8 cellular contexts compared by ENCODE assay signal in the genomic region with DNA sequence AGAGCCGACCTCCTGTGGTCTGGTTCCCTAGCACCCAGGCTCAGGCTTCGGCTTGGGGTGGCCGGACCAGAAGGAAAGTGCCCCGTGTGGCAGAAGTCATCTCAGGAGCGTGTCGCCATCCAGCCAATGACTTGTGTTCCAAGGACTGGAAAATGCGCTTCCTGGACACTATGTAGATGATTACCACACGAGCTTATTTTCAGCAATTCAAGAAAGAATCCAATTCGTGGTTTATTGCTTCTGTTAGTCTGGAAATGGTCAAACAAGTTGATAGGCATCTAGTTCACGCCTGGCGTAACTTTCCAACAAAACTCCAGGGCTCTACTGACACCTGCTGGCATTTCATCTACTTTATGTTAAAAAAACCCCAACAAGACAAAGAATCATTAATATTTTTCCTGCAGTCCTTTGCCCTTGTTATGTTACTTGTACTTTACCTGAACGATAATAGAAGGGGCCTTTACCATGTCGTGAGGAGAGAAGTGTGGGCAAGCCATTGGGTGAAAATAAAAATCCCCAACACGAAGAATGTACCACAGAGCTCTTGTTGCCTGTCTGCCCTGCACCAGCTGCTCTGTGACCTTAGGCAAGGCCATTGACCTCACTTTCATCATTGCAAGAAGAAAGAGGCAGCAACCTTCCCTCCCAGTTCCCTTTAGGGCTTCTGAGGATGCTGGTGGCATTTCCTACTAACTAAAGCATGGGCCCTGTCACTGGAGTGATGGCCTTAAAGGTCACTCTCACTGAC.
DNase-seq lines count a peak whose midpoint lies in the region; ATAC-seq lines count a peak whose summit lies in the region.

No MANE protein-coding gene starts in this region.

- peak overlapping the region; percentile 46 for H3K4me3 ChIP-seq in GM23248
- no peak overlapping the region for H3K4me3 ChIP-seq in mesendoderm (ENCODE audit: low read length)

- H3K9me3 ChIP-seq in GM23248 (ENCODE audit: low read depth): no peaks in the 10 kb centered on the region

- H3K27me3 ChIP-seq in GM23248 (replicated peaks; ENCODE audit: insufficient read depth) (no peaks in the 10 kb centered on the region), mesendoderm (ENCODE audit: insufficient read depth, low read length, poor library complexity) (no peaks in the 10 kb centered on the region)

- H3K18ac ChIP-seq in mesendoderm (ENCODE audit: low read length): no peak overlapping the region

- no peaks in the 10 kb centered on the region for H3K36me3 ChIP-seq in GM23248 (ENCODE audit: low read depth)
- H3K36me3 ChIP-seq in mesendoderm (ENCODE audit: control insufficient read depth, insufficient read depth, low read length): no peaks in the 10 kb centered on the region

- no peaks in the 10 kb centered on the region for H3K4me1 ChIP-seq in GM23248 (ENCODE audit: insufficient read depth)
- H3K4me1 ChIP-seq in mesendoderm (ENCODE audit: control insufficient read depth, low read depth, low read length): no peaks in the 10 kb centered on the region

- H2BK15ac ChIP-seq in mesendoderm (replicated peaks; ENCODE audit: low read depth): no peak overlapping the region

- H3K4me2 ChIP-seq in GM23248 (ENCODE audit: unreplicated experiment): peak overlapping the region; percentile 60
- H3K4me2 ChIP-seq in mesendoderm (ENCODE audit: low read length): no peak overlapping the region

- WGBS in GM23248 (ENCODE audit: low coverage in 1 of 2, low lambda C conversion rate in 2 of 2, missing lambda C conversion rate in 2 of 2), 2 experiments: 8 to 16% methylated on average over 14 of the region's 14 CpGs
- WGBS in mesendoderm (ENCODE audit: extremely low coverage, insufficient coverage, low lambda C conversion rate): no CpG with 5 or more reads among the region's 14 CpGs

- in situ Hi-C loops in GM23248 (cut with MboI): loop anchor here (10.0 to 25.0 kb wide), 2 partner anchors 505 to 572 kb away; no protein-coding TSS in a partner anchor

- H3K4ac ChIP-seq in mesendoderm (ENCODE audit: low read depth, low read length): no peak overlapping the region

- H4K20me1 ChIP-seq in GM23248 (ENCODE audit: insufficient read depth): no peaks in the 10 kb centered on the region

- no peak overlapping the region for H4K8ac ChIP-seq in mesendoderm (ENCODE audit: low read depth, low read length)

- no peak overlapping the region for H2AK5ac ChIP-seq in mesendoderm (ENCODE audit: low read length)

- H4K5ac ChIP-seq in mesendoderm (ENCODE audit: low read length): no peak overlapping the region

- H2BK120ac ChIP-seq in mesendoderm (ENCODE audit: low read depth, low read length): no peak overlapping the region

- DNase-seq in A172 (ENCODE audit: low spot score) (peak; percentile 49), GM23248 (peak; percentile 75), NCI-H69 (lab: John Stamatoyannopoulos, UW) (peak; percentile 66), dermis microvascular lymphatic vessel endothelial cell (ENCODE audit: low read depth in 2 of 2) (peak; percentile 68 to 81), mesendoderm (peak; percentile 59), activated T-cell treated with anti-CD3 and anti-CD28 coated beads for 4 hours (no peak)

- H3K27ac ChIP-seq in GM23248 (no peak overlapping the region), mesendoderm (ENCODE audit: low read depth, low read length) (no peak overlapping the region)

- H3F3A ChIP-seq in GM23248 (ENCODE audit: insufficient read depth): no peaks in the 10 kb centered on the region

- H3K23ac ChIP-seq in mesendoderm (ENCODE audit: low read length): no peak overlapping the region

- no peak overlapping the region for H2BK5ac ChIP-seq in mesendoderm (ENCODE audit: low read length)

- no peaks in the 10 kb centered on the region for H3K79me1 ChIP-seq in mesendoderm (ENCODE audit: low read length)

- H3K79me2 ChIP-seq in GM23248 (ENCODE audit: insufficient read depth) (no peaks in the 10 kb centered on the region), mesendoderm (ENCODE audit: control insufficient read depth, insufficient read depth, low read length) (no peaks in the 10 kb centered on the region)

- H3K56ac ChIP-seq in mesendoderm (ENCODE audit: low read length): no peak overlapping the region

- H3K9ac ChIP-seq in GM23248: no peak overlapping the region
- H3K9ac ChIP-seq in mesendoderm (ENCODE audit: low read length): no peak overlapping the region

- H3K9me2 ChIP-seq in GM23248 (ENCODE audit: insufficient read depth): no peaks in the 10 kb centered on the region

- ATAC-seq in GM21367 (IDR thresholded peaks at IDR 0.05; ENCODE audit: unreplicated experiment): no peak
- ATAC-seq in GM19035 (IDR thresholded peaks at IDR 0.05; ENCODE audit: unreplicated experiment): no peak

- H2AFZ ChIP-seq in GM23248: peak overlapping the region; percentile 69
